ENCODE assay signal across 1 cellular context in genomic region chr12:113098428-113099028, GRCh38.
TF ChIP-seq lines count a peak whose summit lies in the region.

No MANE protein-coding gene starts in this region.

TF ChIP-seq in HepG2, 621 proteins besides CTCF, POLR2A, EP300 and RAD21 (continued from another document and continues in another):
- no peak for TF ChIP-seq USF2 (IDR thresholded peaks at IDR 0.05; ENCODE audit: low read depth, low read length)
- peak; percentile 62; the same call in 1 of the 2 replicates for TF ChIP-seq USF2 (CRISPR knock-in tag; IDR thresholded peaks at IDR 0.05; ENCODE audit: borderline replicate concordance)
- no peak for TF ChIP-seq ZBTB34 (CRISPR knock-in tag; IDR thresholded peaks at IDR 0.05)
- no peak for TF ChIP-seq ZNF225 (CRISPR knock-in tag; IDR thresholded peaks at IDR 0.05)
- TF ChIP-seq ZNF780A (CRISPR knock-in tag; IDR thresholded peaks at IDR 0.05): no peak
- no peak for TF ChIP-seq ZC3H4 (CRISPR knock-in tag; IDR thresholded peaks at IDR 0.05; ENCODE audit: borderline replicate concordance)
- TF ChIP-seq REPIN1 (CRISPR knock-in tag; IDR thresholded peaks at IDR 0.05; ENCODE audit: borderline replicate concordance, low read depth): no peak
- 0 out of 2 replicates have a peak, but pooled peaks have one; percentile 17 for TF ChIP-seq RFXAP (CRISPR knock-in tag; IDR thresholded peaks at IDR 0.05; ENCODE audit: borderline replicate concordance)
- TF ChIP-seq ZBTB1 (CRISPR knock-in tag; IDR thresholded peaks at IDR 0.05; ENCODE audit: borderline replicate concordance): no peak
- TF ChIP-seq MTA1 (CRISPR knock-in tag; IDR thresholded peaks at IDR 0.05; ENCODE audit: borderline replicate concordance): no peak
- TF ChIP-seq HMG20A (CRISPR knock-in tag; IDR thresholded peaks at IDR 0.05; ENCODE audit: borderline replicate concordance): no peak
- no peak for TF ChIP-seq NFIB (CRISPR knock-in tag; IDR thresholded peaks at IDR 0.05; ENCODE audit: borderline replicate concordance)
- no peak for TF ChIP-seq ZNF83 (CRISPR knock-in tag; IDR thresholded peaks at IDR 0.05; ENCODE audit: borderline replicate concordance)
- TF ChIP-seq ZMAT5 (CRISPR knock-in tag; IDR thresholded peaks at IDR 0.05; ENCODE audit: borderline replicate concordance, low read depth): no peak
- TF ChIP-seq ZNF263 (CRISPR knock-in tag; IDR thresholded peaks at IDR 0.05): no peak
- TF ChIP-seq ZNF629 (CRISPR knock-in tag; conservative IDR thresholded peaks at IDR 0.05): no peak
- no peak for TF ChIP-seq HDAC1 (CRISPR knock-in tag; IDR thresholded peaks at IDR 0.05)
- no peak for TF ChIP-seq HNF4G (IDR thresholded peaks at IDR 0.05; ENCODE audit: borderline replicate concordance, low read depth, low read length)
- TF ChIP-seq HNF4G (CRISPR knock-in tag; IDR thresholded peaks at IDR 0.05; ENCODE audit: borderline replicate concordance, low read depth): no peak
- no peak for TF ChIP-seq DBP (CRISPR knock-in tag; IDR thresholded peaks at IDR 0.05; ENCODE audit: not compliant biosample characterization)
- no peak for TF ChIP-seq KLF9 (CRISPR knock-in tag; IDR thresholded peaks at IDR 0.05; ENCODE audit: low read depth)
- no peak for TF ChIP-seq FOXA1 (IDR thresholded peaks at IDR 0.05)
- no peak for TF ChIP-seq FOXA1 (CRISPR knock-in tag; IDR thresholded peaks at IDR 0.05)
- no peak for TF ChIP-seq ZNF34 (CRISPR knock-in tag; IDR thresholded peaks at IDR 0.05; ENCODE audit: borderline replicate concordance)
- TF ChIP-seq ZNF446 (CRISPR knock-in tag; IDR thresholded peaks at IDR 0.05): no peak
- no peak for TF ChIP-seq ZHX1 (CRISPR knock-in tag; IDR thresholded peaks at IDR 0.05; ENCODE audit: low read depth)
- TF ChIP-seq ZBTB37 (CRISPR knock-in tag; IDR thresholded peaks at IDR 0.05): no peak
- TF ChIP-seq E2F2 (CRISPR knock-in tag; IDR thresholded peaks at IDR 0.05; ENCODE audit: borderline replicate concordance): no peak
- TF ChIP-seq ZNF557 (CRISPR knock-in tag; IDR thresholded peaks at IDR 0.05): no peak
- TF ChIP-seq FLYWCH1 (CRISPR knock-in tag; IDR thresholded peaks at IDR 0.05): no peak
- TF ChIP-seq EZH2 (conservative IDR thresholded peaks at IDR 0.05; ENCODE audit: low read depth, low read length): no peak
- no peak for TF ChIP-seq DDIT3 (CRISPR knock-in tag; IDR thresholded peaks at IDR 0.05)
- no peak for TF ChIP-seq ZNF569 (CRISPR knock-in tag; IDR thresholded peaks at IDR 0.05; ENCODE audit: borderline replicate concordance)
- TF ChIP-seq SRY (CRISPR knock-in tag; IDR thresholded peaks at IDR 0.05): no peak
- TF ChIP-seq ZNF432 (CRISPR knock-in tag; IDR thresholded peaks at IDR 0.05; ENCODE audit: borderline replicate concordance): no peak
- no peak for TF ChIP-seq SIN3B (IDR thresholded peaks at IDR 0.05; ENCODE audit: low read length)
- no peak for TF ChIP-seq DR1 (CRISPR knock-in tag; IDR thresholded peaks at IDR 0.05)
- TF ChIP-seq XBP1 (CRISPR knock-in tag; IDR thresholded peaks at IDR 0.05): no peak
- no peak for TF ChIP-seq MIER3 (CRISPR knock-in tag; IDR thresholded peaks at IDR 0.05; ENCODE audit: borderline replicate concordance)
- TF ChIP-seq ZNF530 (CRISPR knock-in tag; IDR thresholded peaks at IDR 0.05; ENCODE audit: low read depth): no peak
- TF ChIP-seq ERF (CRISPR knock-in tag; IDR thresholded peaks at IDR 0.05): no peak
- TF ChIP-seq CHD2 (IDR thresholded peaks at IDR 0.05; ENCODE audit: low read depth, low read length): no peak
- no peak for TF ChIP-seq GRHL1 (CRISPR knock-in tag; conservative IDR thresholded peaks at IDR 0.05)
- no peak for TF ChIP-seq FOSL1 (CRISPR knock-in tag; IDR thresholded peaks at IDR 0.05; ENCODE audit: borderline replicate concordance)
- no peak for TF ChIP-seq ZNF260 (CRISPR knock-in tag; IDR thresholded peaks at IDR 0.05; ENCODE audit: borderline replicate concordance, low read depth)
- no peak for TF ChIP-seq ZNF549 (CRISPR knock-in tag; IDR thresholded peaks at IDR 0.05)
- TF ChIP-seq ZNF574 (CRISPR knock-in tag; IDR thresholded peaks at IDR 0.05): no peak
- TF ChIP-seq NCOR1 (IDR thresholded peaks at IDR 0.05; ENCODE audit: borderline replicate concordance, low read length): no peak
- no peak for TF ChIP-seq CREM (IDR thresholded peaks at IDR 0.05)
- TF ChIP-seq CREM (CRISPR knock-in tag; IDR thresholded peaks at IDR 0.05): no peak
- TF ChIP-seq ATF2 (CRISPR knock-in tag; IDR thresholded peaks at IDR 0.05): no peak
- TF ChIP-seq NCOA5 (CRISPR knock-in tag; IDR thresholded peaks at IDR 0.05): no peak
- TF ChIP-seq ATF3 (CRISPR knock-in tag; IDR thresholded peaks at IDR 0.05): no peak
- no peak for TF ChIP-seq MTA3 (CRISPR knock-in tag; IDR thresholded peaks at IDR 0.05)
- TF ChIP-seq SMARCC2 (IDR thresholded peaks at IDR 0.05): no peak
- no peak for TF ChIP-seq ZNF558 (CRISPR knock-in tag; IDR thresholded peaks at IDR 0.05; ENCODE audit: borderline replicate concordance)
- TF ChIP-seq NR1H2 (CRISPR knock-in tag; IDR thresholded peaks at IDR 0.05; ENCODE audit: borderline replicate concordance, low read depth): no peak
